ENCODE assay signal across 1 cellular context in the genomic region with DNA sequence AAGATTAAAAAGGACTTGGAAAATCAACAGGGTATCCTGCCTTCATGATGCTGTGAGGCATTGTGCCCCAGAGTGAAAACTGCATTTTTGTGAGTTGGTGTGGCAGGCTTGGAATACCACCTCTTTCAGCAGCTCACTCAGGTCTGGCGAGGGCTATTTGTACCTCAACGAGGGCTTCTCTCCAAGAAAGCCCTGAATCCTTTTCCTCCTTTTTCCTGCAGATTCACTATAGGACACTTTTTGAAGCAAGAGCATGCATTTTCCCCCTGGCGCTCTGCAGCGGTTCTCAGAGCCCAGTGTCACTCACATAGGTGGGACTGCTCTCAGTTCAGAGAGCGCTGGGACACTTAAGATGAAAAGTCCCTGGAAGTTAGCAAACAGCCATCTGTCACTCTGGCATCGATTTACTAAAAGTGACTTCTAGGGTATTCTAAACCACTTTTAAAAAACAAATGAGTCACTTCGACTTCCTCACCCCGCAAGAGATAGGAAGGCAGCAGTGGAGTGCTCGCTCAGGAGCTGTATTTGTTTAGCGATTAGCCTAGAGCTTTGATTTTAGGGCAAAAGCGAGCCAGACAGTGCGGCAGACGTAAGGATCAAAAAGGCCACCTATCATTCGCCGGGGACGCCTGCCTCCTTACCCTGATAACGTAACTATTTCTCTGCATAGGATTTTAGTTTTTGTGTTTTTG.
TF ChIP-seq lines count a peak whose summit lies in the region.

No MANE protein-coding gene starts in this region.

TF ChIP-seq in HepG2, 621 proteins besides CTCF, POLR2A, EP300 and RAD21 (continued from another document and continues in another):
- TF ChIP-seq, protein P1, sequence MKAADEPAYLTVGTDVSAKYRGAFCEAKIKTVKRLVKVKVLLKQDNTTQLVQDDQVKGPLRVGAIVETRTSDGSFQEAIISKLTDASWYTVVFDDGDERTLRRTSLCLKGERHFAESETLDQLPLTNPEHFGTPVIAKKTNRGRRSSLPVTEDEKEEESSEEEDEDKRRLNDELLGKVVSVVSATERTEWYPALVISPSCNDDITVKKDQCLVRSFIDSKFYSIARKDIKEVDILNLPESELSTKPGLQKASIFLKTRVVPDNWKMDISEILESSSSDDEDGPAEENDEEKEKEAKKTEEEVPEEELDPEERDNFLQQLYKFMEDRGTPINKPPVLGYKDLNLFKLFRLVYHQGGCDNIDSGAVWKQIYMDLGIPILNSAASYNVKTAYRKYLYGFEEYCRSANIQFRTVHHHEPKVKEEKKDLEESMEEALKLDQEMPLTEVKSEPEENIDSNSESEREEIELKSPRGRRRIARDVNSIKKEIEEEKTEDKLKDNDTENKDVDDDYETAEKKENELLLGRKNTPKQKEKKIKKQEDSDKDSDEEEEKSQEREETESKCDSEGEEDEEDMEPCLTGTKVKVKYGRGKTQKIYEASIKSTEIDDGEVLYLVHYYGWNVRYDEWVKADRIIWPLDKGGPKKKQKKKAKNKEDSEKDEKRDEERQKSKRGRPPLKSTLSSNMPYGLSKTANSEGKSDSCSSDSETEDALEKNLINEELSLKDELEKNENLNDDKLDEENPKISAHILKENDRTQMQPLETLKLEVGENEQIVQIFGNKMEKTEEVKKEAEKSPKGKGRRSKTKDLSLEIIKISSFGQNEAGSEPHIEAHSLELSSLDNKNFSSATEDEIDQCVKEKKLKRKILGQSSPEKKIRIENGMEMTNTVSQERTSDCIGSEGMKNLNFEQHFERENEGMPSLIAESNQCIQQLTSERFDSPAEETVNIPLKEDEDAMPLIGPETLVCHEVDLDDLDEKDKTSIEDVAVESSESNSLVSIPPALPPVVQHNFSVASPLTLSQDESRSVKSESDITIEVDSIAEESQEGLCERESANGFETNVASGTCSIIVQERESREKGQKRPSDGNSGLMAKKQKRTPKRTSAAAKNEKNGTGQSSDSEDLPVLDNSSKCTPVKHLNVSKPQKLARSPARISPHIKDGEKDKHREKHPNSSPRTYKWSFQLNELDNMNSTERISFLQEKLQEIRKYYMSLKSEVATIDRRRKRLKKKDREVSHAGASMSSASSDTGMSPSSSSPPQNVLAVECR (CRISPR knock-in tag; IDR thresholded peaks at IDR 0.05; ENCODE audit: borderline replicate concordance) = no peak; the same call in 1 of the 2 replicates
- TF ChIP-seq, protein P2, sequence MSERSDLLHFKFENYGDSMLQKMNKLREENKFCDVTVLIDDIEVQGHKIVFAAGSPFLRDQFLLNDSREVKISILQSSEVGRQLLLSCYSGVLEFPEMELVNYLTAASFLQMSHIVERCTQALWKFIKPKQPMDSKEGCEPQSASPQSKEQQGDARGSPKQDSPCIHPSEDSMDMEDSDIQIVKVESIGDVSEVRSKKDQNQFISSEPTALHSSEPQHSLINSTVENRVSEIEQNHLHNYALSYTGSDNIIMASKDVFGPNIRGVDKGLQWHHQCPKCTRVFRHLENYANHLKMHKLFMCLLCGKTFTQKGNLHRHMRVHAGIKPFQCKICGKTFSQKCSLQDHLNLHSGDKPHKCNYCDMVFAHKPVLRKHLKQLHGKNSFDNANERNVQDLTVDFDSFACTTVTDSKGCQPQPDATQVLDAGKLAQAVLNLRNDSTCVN (CRISPR knock-in tag; IDR thresholded peaks at IDR 0.05; ENCODE audit: borderline replicate concordance) = peak; percentile 84; the same call in 1 of the 2 replicates
- no peak for TF ChIP-seq MAZ (IDR thresholded peaks at IDR 0.05; ENCODE audit: borderline replicate concordance, low read depth, low read length)
- TF ChIP-seq MAZ (CRISPR knock-in tag; IDR thresholded peaks at IDR 0.05; ENCODE audit: low read depth) = no peak
- no peak for TF ChIP-seq POLR2G (IDR thresholded peaks at IDR 0.05; ENCODE audit: low read depth, low read length)
- TF ChIP-seq HNRNPK (IDR thresholded peaks at IDR 0.05; ENCODE audit: low read depth, low read length, poor library complexity, severe bottlenecking) = no peak
- no peak for TF ChIP-seq PCBP2 (optimal IDR thresholded peaks at IDR 0.05; ENCODE audit: low read depth, low read length, poor library complexity, severe bottlenecking)
- no peak for TF ChIP-seq KLF12 (CRISPR knock-in tag; IDR thresholded peaks at IDR 0.05; ENCODE audit: borderline replicate concordance)
- TF ChIP-seq ZNF790 (CRISPR knock-in tag; IDR thresholded peaks at IDR 0.05; ENCODE audit: borderline replicate concordance) = no peak
- TF ChIP-seq ZNF207 (IDR thresholded peaks at IDR 0.05; ENCODE audit: borderline replicate concordance) = no peak
- TF ChIP-seq, protein P3, sequence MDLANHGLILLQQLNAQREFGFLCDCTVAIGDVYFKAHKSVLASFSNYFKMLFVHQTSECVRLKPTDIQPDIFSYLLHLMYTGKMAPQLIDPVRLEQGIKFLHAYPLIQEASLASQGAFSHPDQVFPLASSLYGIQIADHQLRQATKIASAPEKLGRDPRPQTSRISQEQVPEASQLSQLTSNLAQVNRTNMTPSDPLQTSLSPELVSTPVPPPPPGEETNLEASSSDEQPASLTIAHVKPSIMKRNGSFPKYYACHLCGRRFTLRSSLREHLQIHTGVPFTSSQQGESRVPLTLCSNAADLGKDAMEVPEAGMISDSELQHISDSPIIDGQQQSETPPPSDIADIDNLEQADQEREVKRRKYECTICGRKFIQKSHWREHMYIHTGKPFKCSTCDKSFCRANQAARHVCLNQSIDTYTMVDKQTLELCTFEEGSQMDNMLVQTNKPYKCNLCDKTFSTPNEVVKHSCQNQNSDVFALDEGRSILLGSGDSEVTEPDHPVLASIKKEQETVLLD (CRISPR knock-in tag; IDR thresholded peaks at IDR 0.05; ENCODE audit: low read depth) = no peak
- TF ChIP-seq, protein P4, sequence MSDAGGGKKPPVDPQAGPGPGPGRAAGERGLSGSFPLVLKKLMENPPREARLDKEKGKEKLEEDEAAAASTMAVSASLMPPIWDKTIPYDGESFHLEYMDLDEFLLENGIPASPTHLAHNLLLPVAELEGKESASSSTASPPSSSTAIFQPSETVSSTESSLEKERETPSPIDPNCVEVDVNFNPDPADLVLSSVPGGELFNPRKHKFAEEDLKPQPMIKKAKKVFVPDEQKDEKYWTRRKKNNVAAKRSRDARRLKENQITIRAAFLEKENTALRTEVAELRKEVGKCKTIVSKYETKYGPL (CRISPR knock-in tag; IDR thresholded peaks at IDR 0.05) = peak; percentile 14; the same call in 1 of the 2 replicates
- no peak for TF ChIP-seq ZSCAN12 (CRISPR knock-in tag; IDR thresholded peaks at IDR 0.05)
- no peak for TF ChIP-seq SIN3A (IDR thresholded peaks at IDR 0.05; ENCODE audit: borderline replicate concordance, low read depth, low read length)
- TF ChIP-seq GATAD2A (CRISPR knock-in tag; IDR thresholded peaks at IDR 0.05) = peak; percentile 97
- no peak for TF ChIP-seq ZNF180 (CRISPR knock-in tag; IDR thresholded peaks at IDR 0.05; ENCODE audit: borderline replicate concordance, low read depth)
- TF ChIP-seq BCL6 (CRISPR knock-in tag; IDR thresholded peaks at IDR 0.05) = peak; percentile 99
- TF ChIP-seq CC2D1A (CRISPR knock-in tag; IDR thresholded peaks at IDR 0.05) = no peak
- TF ChIP-seq ETV5 (CRISPR knock-in tag; IDR thresholded peaks at IDR 0.05; ENCODE audit: borderline replicate concordance) = peak; percentile 85
- TF ChIP-seq ZNF101 (CRISPR knock-in tag; IDR thresholded peaks at IDR 0.05; ENCODE audit: borderline replicate concordance, low read depth) = no peak
- TF ChIP-seq ZNF598 (CRISPR knock-in tag; IDR thresholded peaks at IDR 0.05; ENCODE audit: borderline replicate concordance) = no peak
- TF ChIP-seq IRX3 (CRISPR knock-in tag; IDR thresholded peaks at IDR 0.05; ENCODE audit: borderline replicate concordance, low read depth) = no peak
- no peak for TF ChIP-seq PAF1 (CRISPR knock-in tag; IDR thresholded peaks at IDR 0.05)
- TF ChIP-seq, protein P5, sequence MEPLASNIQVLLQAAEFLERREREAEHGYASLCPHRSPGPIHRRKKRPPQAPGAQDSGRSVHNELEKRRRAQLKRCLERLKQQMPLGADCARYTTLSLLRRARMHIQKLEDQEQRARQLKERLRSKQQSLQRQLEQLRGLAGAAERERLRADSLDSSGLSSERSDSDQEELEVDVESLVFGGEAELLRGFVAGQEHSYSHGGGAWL (CRISPR knock-in tag; IDR thresholded peaks at IDR 0.05) = peak; percentile 12; the same call in 1 of the 2 replicates
- TF ChIP-seq ZNF468 (CRISPR knock-in tag; IDR thresholded peaks at IDR 0.05) = no peak
- no peak for TF ChIP-seq NONO (IDR thresholded peaks at IDR 0.05)
- no peak for TF ChIP-seq NONO (CRISPR knock-in tag; conservative IDR thresholded peaks at IDR 0.05)
- TF ChIP-seq, protein P6, sequence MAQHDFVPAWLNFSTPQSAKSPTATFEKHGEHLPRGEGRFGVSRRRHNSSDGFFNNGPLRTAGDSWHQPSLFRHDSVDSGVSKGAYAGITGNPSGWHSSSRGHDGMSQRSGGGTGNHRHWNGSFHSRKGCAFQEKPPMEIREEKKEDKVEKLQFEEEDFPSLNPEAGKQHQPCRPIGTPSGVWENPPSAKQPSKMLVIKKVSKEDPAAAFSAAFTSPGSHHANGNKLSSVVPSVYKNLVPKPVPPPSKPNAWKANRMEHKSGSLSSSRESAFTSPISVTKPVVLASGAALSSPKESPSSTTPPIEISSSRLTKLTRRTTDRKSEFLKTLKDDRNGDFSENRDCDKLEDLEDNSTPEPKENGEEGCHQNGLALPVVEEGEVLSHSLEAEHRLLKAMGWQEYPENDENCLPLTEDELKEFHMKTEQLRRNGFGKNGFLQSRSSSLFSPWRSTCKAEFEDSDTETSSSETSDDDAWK (CRISPR knock-in tag; IDR thresholded peaks at IDR 0.05) = no peak
- TF ChIP-seq, protein P7, sequence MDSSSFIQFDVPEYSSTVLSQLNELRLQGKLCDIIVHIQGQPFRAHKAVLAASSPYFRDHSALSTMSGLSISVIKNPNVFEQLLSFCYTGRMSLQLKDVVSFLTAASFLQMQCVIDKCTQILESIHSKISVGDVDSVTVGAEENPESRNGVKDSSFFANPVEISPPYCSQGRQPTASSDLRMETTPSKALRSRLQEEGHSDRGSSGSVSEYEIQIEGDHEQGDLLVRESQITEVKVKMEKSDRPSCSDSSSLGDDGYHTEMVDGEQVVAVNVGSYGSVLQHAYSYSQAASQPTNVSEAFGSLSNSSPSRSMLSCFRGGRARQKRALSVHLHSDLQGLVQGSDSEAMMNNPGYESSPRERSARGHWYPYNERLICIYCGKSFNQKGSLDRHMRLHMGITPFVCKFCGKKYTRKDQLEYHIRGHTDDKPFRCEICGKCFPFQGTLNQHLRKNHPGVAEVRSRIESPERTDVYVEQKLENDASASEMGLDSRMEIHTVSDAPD (CRISPR knock-in tag; IDR thresholded peaks at IDR 0.05) = no peak
- TF ChIP-seq, protein P8, sequence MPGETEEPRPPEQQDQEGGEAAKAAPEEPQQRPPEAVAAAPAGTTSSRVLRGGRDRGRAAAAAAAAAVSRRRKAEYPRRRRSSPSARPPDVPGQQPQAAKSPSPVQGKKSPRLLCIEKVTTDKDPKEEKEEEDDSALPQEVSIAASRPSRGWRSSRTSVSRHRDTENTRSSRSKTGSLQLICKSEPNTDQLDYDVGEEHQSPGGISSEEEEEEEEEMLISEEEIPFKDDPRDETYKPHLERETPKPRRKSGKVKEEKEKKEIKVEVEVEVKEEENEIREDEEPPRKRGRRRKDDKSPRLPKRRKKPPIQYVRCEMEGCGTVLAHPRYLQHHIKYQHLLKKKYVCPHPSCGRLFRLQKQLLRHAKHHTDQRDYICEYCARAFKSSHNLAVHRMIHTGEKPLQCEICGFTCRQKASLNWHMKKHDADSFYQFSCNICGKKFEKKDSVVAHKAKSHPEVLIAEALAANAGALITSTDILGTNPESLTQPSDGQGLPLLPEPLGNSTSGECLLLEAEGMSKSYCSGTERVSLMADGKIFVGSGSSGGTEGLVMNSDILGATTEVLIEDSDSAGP (CRISPR knock-in tag; IDR thresholded peaks at IDR 0.05; ENCODE audit: borderline replicate concordance) = no peak
- TF ChIP-seq RBM22 (optimal IDR thresholded peaks at IDR 0.05; ENCODE audit: low read length) = peak; percentile 8
- 0 out of 2 replicates have a peak, but pooled peaks have one; percentile 30 for TF ChIP-seq BHLHE40 (IDR thresholded peaks at IDR 0.05; ENCODE audit: low read length)
- TF ChIP-seq RFX5 (IDR thresholded peaks at IDR 0.05; ENCODE audit: low read depth, low read length) = no peak
- TF ChIP-seq POGZ (CRISPR knock-in tag; IDR thresholded peaks at IDR 0.05) = peak; percentile 69
- TF ChIP-seq PRMT3 (CRISPR knock-in tag; IDR thresholded peaks at IDR 0.05; ENCODE audit: borderline replicate concordance, low read depth) = no peak
- TF ChIP-seq PHB2 (IDR thresholded peaks at IDR 0.05; ENCODE audit: partially characterized antibody) = no peak
- no peak for TF ChIP-seq GABPA (IDR thresholded peaks at IDR 0.05; ENCODE audit: low read depth, low read length)
- peak; percentile 52 for TF ChIP-seq GABPA (CRISPR knock-in tag; IDR thresholded peaks at IDR 0.05; ENCODE audit: low read depth)
- no peak for TF ChIP-seq EHMT2 (IDR thresholded peaks at IDR 0.05; ENCODE audit: borderline replicate concordance, low read depth, low read length)
- TF ChIP-seq, protein P9, sequence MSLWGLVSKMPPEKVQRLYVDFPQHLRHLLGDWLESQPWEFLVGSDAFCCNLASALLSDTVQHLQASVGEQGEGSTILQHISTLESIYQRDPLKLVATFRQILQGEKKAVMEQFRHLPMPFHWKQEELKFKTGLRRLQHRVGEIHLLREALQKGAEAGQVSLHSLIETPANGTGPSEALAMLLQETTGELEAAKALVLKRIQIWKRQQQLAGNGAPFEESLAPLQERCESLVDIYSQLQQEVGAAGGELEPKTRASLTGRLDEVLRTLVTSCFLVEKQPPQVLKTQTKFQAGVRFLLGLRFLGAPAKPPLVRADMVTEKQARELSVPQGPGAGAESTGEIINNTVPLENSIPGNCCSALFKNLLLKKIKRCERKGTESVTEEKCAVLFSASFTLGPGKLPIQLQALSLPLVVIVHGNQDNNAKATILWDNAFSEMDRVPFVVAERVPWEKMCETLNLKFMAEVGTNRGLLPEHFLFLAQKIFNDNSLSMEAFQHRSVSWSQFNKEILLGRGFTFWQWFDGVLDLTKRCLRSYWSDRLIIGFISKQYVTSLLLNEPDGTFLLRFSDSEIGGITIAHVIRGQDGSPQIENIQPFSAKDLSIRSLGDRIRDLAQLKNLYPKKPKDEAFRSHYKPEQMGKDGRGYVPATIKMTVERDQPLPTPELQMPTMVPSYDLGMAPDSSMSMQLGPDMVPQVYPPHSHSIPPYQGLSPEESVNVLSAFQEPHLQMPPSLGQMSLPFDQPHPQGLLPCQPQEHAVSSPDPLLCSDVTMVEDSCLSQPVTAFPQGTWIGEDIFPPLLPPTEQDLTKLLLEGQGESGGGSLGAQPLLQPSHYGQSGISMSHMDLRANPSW (CRISPR knock-in tag; IDR thresholded peaks at IDR 0.05; ENCODE audit: borderline replicate concordance) = no peak
- TF ChIP-seq ZNF44 (CRISPR knock-in tag; IDR thresholded peaks at IDR 0.05) = no peak
- no peak for TF ChIP-seq ZNF878 (CRISPR knock-in tag; IDR thresholded peaks at IDR 0.05)
- no peak; the same call in 1 of the 2 replicates for TF ChIP-seq ATF1 (CRISPR knock-in tag; IDR thresholded peaks at IDR 0.05)
- TF ChIP-seq RELA (CRISPR knock-in tag; IDR thresholded peaks at IDR 0.05) = no peak
- TF ChIP-seq RFXAP (CRISPR knock-in tag; IDR thresholded peaks at IDR 0.05; ENCODE audit: borderline replicate concordance) = 0 out of 2 replicates have a peak, but pooled peaks have one; percentile 22
- TF ChIP-seq, protein P10, sequence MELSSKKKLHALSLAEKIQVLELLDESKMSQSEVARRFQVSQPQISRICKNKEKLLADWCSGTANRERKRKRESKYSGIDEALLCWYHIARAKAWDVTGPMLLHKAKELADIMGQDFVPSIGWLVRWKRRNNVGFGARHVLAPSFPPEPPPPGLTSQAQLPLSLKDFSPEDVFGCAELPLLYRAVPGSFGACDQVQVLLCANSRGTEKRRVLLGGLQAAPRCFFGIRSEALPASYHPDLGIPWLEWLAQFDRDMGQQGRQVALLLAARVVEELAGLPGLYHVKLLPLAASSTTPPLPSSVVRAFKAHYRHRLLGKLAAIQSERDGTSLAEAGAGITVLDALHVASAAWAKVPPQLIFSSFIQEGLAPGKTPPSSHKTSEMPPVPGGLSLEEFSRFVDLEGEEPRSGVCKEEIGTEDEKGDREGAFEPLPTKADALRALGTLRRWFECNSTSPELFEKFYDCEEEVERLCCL (CRISPR knock-in tag; IDR thresholded peaks at IDR 0.05; ENCODE audit: borderline replicate concordance) = no peak
